Comparison of ENCODE assay signal across 1 cellular context in genomic region chr2:54446122-54446521, GRCh38.
TF ChIP-seq lines count a peak whose summit lies in the region.

No MANE protein-coding gene starts in this region.

TF ChIP-seq in HepG2, 621 proteins besides CTCF, POLR2A, EP300 and RAD21 (continued from another document):
- no peak for TF ChIP-seq ZNF230 (CRISPR knock-in tag; IDR thresholded peaks at IDR 0.05)
- TF ChIP-seq NCOR1 (IDR thresholded peaks at IDR 0.05; ENCODE audit: borderline replicate concordance, low read length) = no peak
- no peak for TF ChIP-seq HDAC2 (CRISPR knock-in tag; IDR thresholded peaks at IDR 0.05)
- no peak for TF ChIP-seq ZNF546 (CRISPR knock-in tag; conservative IDR thresholded peaks at IDR 0.05)
- no peak for TF ChIP-seq FOXK2 (IDR thresholded peaks at IDR 0.05)
- TF ChIP-seq ZNF644 (CRISPR knock-in tag; IDR thresholded peaks at IDR 0.05; ENCODE audit: low read depth) = peak; percentile 32; the same call in 1 of the 2 replicates
- 0 out of 2 replicates have a peak, but pooled peaks have one; percentile 0 for TF ChIP-seq PPARG (CRISPR knock-in tag; conservative IDR thresholded peaks at IDR 0.05)
- TF ChIP-seq ZNF33A (CRISPR knock-in tag; IDR thresholded peaks at IDR 0.05; ENCODE audit: borderline replicate concordance) = no peak
- TF ChIP-seq TARDBP (CRISPR knock-in tag; IDR thresholded peaks at IDR 0.05) = no peak
- TF ChIP-seq ZNF501 (CRISPR knock-in tag; IDR thresholded peaks at IDR 0.05) = no peak
